ENCODE assay signal across 23 cellular contexts in genomic region chr18:59707306-59707705, GRCh38. TPM values are rescaled to one million over a fixed set of nuclear protein-coding genes. Genes with fewer than 3 reads are reported as not detected.
DNase-seq lines count a peak whose midpoint lies in the region; ATAC-seq and TF ChIP-seq lines count a peak whose summit lies in the region.
"Had no signal": no experiment of that assay in that cellular context is flagged by ENCODE, and none has a peak within 500 bp of the region (broad histone marks: within the 10 kb centered on the region; RNA-seq: fewer than 3 reads in every experiment).

No MANE protein-coding gene starts in this region.

- H3K4me3 Mint-ChIP-seq in endodermal cell: no peak overlapping the region
- H3K4me3 Mint-ChIP-seq: CD4-positive, alpha-beta T cell had no signal

- CTCF ChIA-PET in RWPE1 (lab: Yijun Ruan, JAX): no interaction called here

- no peak overlapping the region for H3K9ac ChIP-seq in endodermal cell (ENCODE audit: extremely low read depth, low read length, poor library complexity, severe bottlenecking)
- H3K9ac ChIP-seq: BLaER1, SK-N-SH had no signal

- peaks cover 17% of the 10 kb centered on the region for H3K27me3 Mint-ChIP-seq in endodermal cell (ENCODE audit: insufficient read depth)

- no peak overlapping the region for H3K4me3 ChIP-seq in endodermal cell (ENCODE audit: low read length)
- H3K4me3 ChIP-seq in upper lobe of right lung: no peak overlapping the region
- H3K4me3 ChIP-seq: BLaER1 had no signal

- H3K9me3 ChIP-seq in endodermal cell (ENCODE audit: control insufficient read depth, low read length): no peaks in the 10 kb centered on the region
- no peaks in the 10 kb centered on the region for H3K9me3 ChIP-seq in upper lobe of right lung
- H3K9me3 ChIP-seq: BLaER1, SK-N-SH had no signal

- peaks cover 3% of the 10 kb centered on the region for H3K9me3 Mint-ChIP-seq in endodermal cell

- POLR2A ChIA-PET in RWPE1 (lab: Yijun Ruan, JAX; ENCODE audit: low non-redundant PET): no interaction called here

- intact Hi-C loops in upper lobe of right lung (cut with DNase I): no loop called here

- H3K4me1 ChIP-seq in endodermal cell (ENCODE audit: control insufficient read depth, insufficient read depth, low read length) (peaks cover 12% of the 10 kb centered on the region), upper lobe of right lung (no peaks in the 10 kb centered on the region)
- H3K4me1 ChIP-seq: BLaER1 had no signal

- H3K27me3 ChIP-seq in endodermal cell (ENCODE audit: control insufficient read depth, insufficient read depth, low read length, poor library complexity, severe bottlenecking): peaks cover 5% of the 10 kb centered on the region
- no peaks in the 10 kb centered on the region for H3K27me3 ChIP-seq in upper lobe of right lung
- H3K27me3 ChIP-seq: BLaER1 had no signal

- H3K36me3 ChIP-seq in endodermal cell (ENCODE audit: control insufficient read depth, insufficient read depth, low read length): no peaks in the 10 kb centered on the region
- no peaks in the 10 kb centered on the region for H3K36me3 ChIP-seq in upper lobe of right lung
- H3K36me3 ChIP-seq: BLaER1 had no signal

- H3K27ac ChIP-seq in endodermal cell (ENCODE audit: low read depth, low read length) (no peak overlapping the region), upper lobe of right lung (no peak overlapping the region), RWPE1 (no peak overlapping the region)
- H3K27ac ChIP-seq: 22Rv1, BLaER1 had no signal

- H3K4me1 Mint-ChIP-seq in endodermal cell: peaks cover 33% of the 10 kb centered on the region

- DNase-seq in NCI-H2107 treated with DMSO at 0.1 percent for 48 hours (lab: John Stamatoyannopoulos, UW; ENCODE audit: unreplicated experiment) (peak; percentile 62), NCI-H2107 (lab: John Stamatoyannopoulos, UW) (no peak), NCI-H510A treated with DMSO at 0.1 percent for 48 hours (lab: John Stamatoyannopoulos, UW) (peak; percentile 27), endodermal cell (peak; percentile 61), upper lobe of right lung (no peak), RWPE1 (ENCODE audit: low spot score) (no peak), NCI-H1930 (lab: John Stamatoyannopoulos, UW) (no peak)
- DNase-seq: ACHN; CD4-positive, alpha-beta T cell; COR-L47; DMS79 treated with DMSO at 0.1 percent for 48 hours; IMR-90; Karpas-422; NCI-H187; NCI-H226; NCI-H524 treated with DMSO at 0.1 percent for 48 hours; SHP77 treated with DMSO at 0.1 percent for 48 hours; SK-N-SH had no signal

- ATAC-seq in upper lobe of right lung: peak; percentile 36
- no peak for ATAC-seq in GM21515 (IDR thresholded peaks at IDR 0.05; ENCODE audit: unreplicated experiment)

- WGBS in endodermal cell (ENCODE audit: insufficient coverage in 1 of 2, insufficient read length in 1 of 2), 2 experiments: 88 to 94% methylated on average over 1 to 2 of the region's 2 CpGs

- TF ChIP-seq CTCF in endodermal cell (conservative IDR thresholded peaks at IDR 0.05) (no peak), upper lobe of right lung (IDR thresholded peaks at IDR 0.05) (no peak), RWPE1 (conservative IDR thresholded peaks at IDR 0.05; ENCODE audit: low read depth) (no peak)

- no peak overlapping the region for H3K27ac Mint-ChIP-seq in endodermal cell
- H3K27ac Mint-ChIP-seq: CD4-positive, alpha-beta T cell had no signal

- H3K36me3 Mint-ChIP-seq in endodermal cell (ENCODE audit: low read depth): no peaks in the 10 kb centered on the region

RNA-seq across cellular contexts. Expression of gene CCBE1, which starts 10.1 kb away (rescaled TPM):
- total RNA-seq in endodermal cell (1 to 10 TPM in 1 of 2 donors, under 1 TPM in 1; 1.00 to 2.9 TPM), upper lobe of right lung (27.8 TPM)
- polyA plus RNA-seq in endodermal cell (2013, experiment 1 of 2): 2.2 TPM
- 3.4 TPM for polyA plus RNA-seq in endodermal cell (2013, experiment 2 of 2)
- total RNA-seq: CD4-positive, alpha-beta T cell; G401; H4 had no signal

Comparison
In these comparisons a context has a peak if more than half of its experiments do, and no peak if none do; other contexts are left out.
1. DNase-seq: peak in NCI-H2107 treated with DMSO at 0.1 percent for 48 hours (single experiment), NCI-H510A treated with DMSO at 0.1 percent for 48 hours (single experiment) and endodermal cell (single experiment); none in NCI-H2107 (single experiment), upper lobe of right lung (single experiment), RWPE1 (single experiment) and NCI-H1930 (0 of 2).